9 cellular contexts compared by ENCODE assay signal in genomic region chr10:78035025-78035424, GRCh38. TPM values are rescaled to one million over a fixed set of nuclear protein-coding genes. Genes with fewer than 3 reads are reported as not detected.
DNase-seq lines count a peak whose midpoint lies in the region; ATAC-seq and TF ChIP-seq lines count a peak whose summit lies in the region.
"Had no signal": no experiment of that assay in that cellular context is flagged by ENCODE, and none has a peak within 500 bp of the region (broad histone marks: within the 10 kb centered on the region; RNA-seq: fewer than 3 reads in every experiment).

No MANE protein-coding gene starts in this region.

- no peaks in the 10 kb centered on the region for H3K9me3 ChIP-seq in HUES6 (ENCODE audit: control insufficient read depth, insufficient read depth, low read depth, low read length)
- no peaks in the 10 kb centered on the region for H3K9me3 ChIP-seq in breast epithelium
- no peaks in the 10 kb centered on the region for H3K9me3 ChIP-seq in mucosa of rectum (ENCODE audit: control insufficient read depth in 2 of 2, low read length in 2 of 2)

- H3K36me3 ChIP-seq in ACC112 (ENCODE audit: insufficient read depth, low read length), result peaks cover 51% of the 10 kb centered on the region
- H3K36me3 ChIP-seq in HUES6 (ENCODE audit: control insufficient read depth, insufficient read depth, low read length), result peaks cover 57% of the 10 kb centered on the region
- peaks cover 12% of the 10 kb centered on the region for H3K36me3 ChIP-seq in breast epithelium
- peaks cover 39 to 46% of the 10 kb centered on the region in 2 donors for H3K36me3 ChIP-seq in mucosa of rectum (ENCODE audit: control insufficient read depth in 2 of 2, insufficient read depth in 2 of 2, low read length in 2 of 2)

- H3K4me1 ChIP-seq in ACC112 (ENCODE audit: control insufficient read depth, insufficient read depth, low read length, unreplicated experiment) (peaks cover 36% of the 10 kb centered on the region), HUES6 (ENCODE audit: control insufficient read depth, insufficient read depth, low read length) (peaks cover 47% of the 10 kb centered on the region), breast epithelium (peaks cover 0 to 6% of the 10 kb centered on the region in 2 donors), mucosa of rectum (ENCODE audit: control insufficient read depth in 2 of 2, insufficient read depth in 2 of 2, low read length in 2 of 2) (peaks cover 14 to 17% of the 10 kb centered on the region in 2 donors)

- H3K9ac ChIP-seq in HUES6 (ENCODE audit: low read length) (peak overlapping the region; percentile 91), mucosa of rectum (ENCODE audit: low read depth in 1 of 2, low read length in 2 of 2) (peak overlapping the region; percentile 69 to 86)

- no peaks in the 10 kb centered on the region for H3K27me3 ChIP-seq in ACC112 (ENCODE audit: insufficient read depth, low read length)
- H3K27me3 ChIP-seq in HUES6 (ENCODE audit: control insufficient read depth, insufficient read depth, low read length), result no peaks in the 10 kb centered on the region
- H3K27me3 ChIP-seq in breast epithelium, result no peaks in the 10 kb centered on the region
- no peaks in the 10 kb centered on the region for H3K27me3 ChIP-seq in mucosa of rectum (ENCODE audit: control insufficient read depth in 2 of 2, insufficient read depth in 2 of 2, low read length in 2 of 2)

- H3K27ac ChIP-seq in ACC112 (ENCODE audit: low read depth, low read length) (0 out of 2 replicates have a peak overlapping the region, but pooled peaks have one; percentile 32), HUES6 (ENCODE audit: low read depth, low read length) (peak overlapping the region; percentile 78; the same call in 1 of the 2 replicates), breast epithelium (peak overlapping the region; percentile 82 to 84), mucosa of rectum (ENCODE audit: low read depth in 2 of 2, low read length in 2 of 2) (no peak overlapping the region)

- no peak for ATAC-seq in HG02981 (IDR thresholded peaks at IDR 0.05; ENCODE audit: unreplicated experiment)
- ATAC-seq: sciatic nerve had no signal

- DNase-seq in breast epithelium (ENCODE audit: low spot score in 2 of 2) (no peak), DMS79 (lab: John Stamatoyannopoulos, UW) (no peak), activated gamma-delta T cell (lab: John Stamatoyannopoulos, UW) (no peak)
- no peak for DNase-seq in stimulated activated CD4-positive, alpha-beta T cell treated with anti-CD3 and anti-CD28 coated beads, Interleukin-15, amount 100 ng/mL, for 24 hours

- intact Hi-C loops in breast epithelium (cut with DNase I; ENCODE audit: low total_unique reads), result no loop called here

- peaks cover 62% of the 10 kb centered on the region for H3K79me2 ChIP-seq in ACC112 (ENCODE audit: control insufficient read depth, insufficient read depth, low read length, unreplicated experiment)

- H2AFZ ChIP-seq in ACC112 (ENCODE audit: low read length, unreplicated experiment), result no peak overlapping the region

- TF ChIP-seq CTCF in breast epithelium (IDR thresholded peaks at IDR 0.05), result no peak

- no peak for TF ChIP-seq POLR2A in breast epithelium (IDR thresholded peaks at IDR 0.05)

- H3K4me3 ChIP-seq in ACC112 (ENCODE audit: low read depth, low read length), result peak overlapping the region; percentile 99
- peak overlapping the region; percentile 93 for H3K4me3 ChIP-seq in HUES6 (ENCODE audit: low read depth, low read length)
- peak overlapping the region; percentile 72 to 91 (median 83) for H3K4me3 ChIP-seq in breast epithelium
- H3K4me3 ChIP-seq in mucosa of rectum (ENCODE audit: low read length in 2 of 2), result peak overlapping the region; percentile 96 to 97

RNA-seq across cellular contexts. Expression of gene RPS24, which starts 1.4 kb away (rescaled TPM):
- total RNA-seq in breast epithelium, result 1,000 to 10,000 TPM; 2,814 to 3,927 (median 3,251) TPM

RNA-seq across cellular contexts. Expression of gene POLR3A, which starts 5.7 kb away (rescaled TPM):
- 10 to 100 TPM; 10.1 to 17.9 (median 13.4) TPM for total RNA-seq in breast epithelium

Comparison
In these comparisons a context has a peak if more than half of its experiments do, and no peak if none do; other contexts are left out.
1. H3K27ac ChIP-seq: peak in ACC112 (single experiment), HUES6 (single experiment) and breast epithelium (2 of 2); none in mucosa of rectum (0 of 2).
2. Peak in every context shown above with its lines, with median percentiles within 50 percentile points of each other: H3K4me3 ChIP-seq.